ENCODE assay signal across 23 cellular contexts in genomic region chr12:52487211-52487610, GRCh38. TPM values are rescaled to one million over a fixed set of nuclear protein-coding genes. Genes with fewer than 3 reads are reported as not detected.
DNase-seq lines count a peak whose midpoint lies in the region; TF ChIP-seq lines count a peak whose summit lies in the region.
"Had no signal": no experiment of that assay in that cellular context is flagged by ENCODE, and none has a peak within 500 bp of the region (broad histone marks: within the 10 kb centered on the region; RNA-seq: fewer than 3 reads in every experiment).

No MANE protein-coding gene starts in this region.

- H2AFZ ChIP-seq in mammary epithelial cell (ENCODE audit: low read depth, low read length) = no peak overlapping the region
- H2AFZ ChIP-seq: GM23248 had no signal

- peaks cover 4% of the 10 kb centered on the region for H3K4me1 ChIP-seq in mammary epithelial cell (ENCODE audit: insufficient read depth, low read length)
- H3K4me1 ChIP-seq: A549; BE2C; BLaER1 treated with 17β-estradiol and CSF1 and Interleukin-3, amounts not matched to agents 10 nM and 100 nM had no signal

- no peaks in the 10 kb centered on the region for H3K9me3 ChIP-seq in mammary epithelial cell (replicated peaks; ENCODE audit: insufficient read depth, low read length)

- in situ Hi-C loops in mammary epithelial cell (cut with MboI; ENCODE audit: low sequenced_read_pairs in 2 of 2) = no loop called here

- H3K27me3 ChIP-seq in mammary epithelial cell (ENCODE audit: insufficient read depth, low read length) = no peaks in the 10 kb centered on the region
- H3K27me3 ChIP-seq: BLaER1 treated with 17β-estradiol and CSF1 and Interleukin-3, amounts not matched to agents 10 nM and 100 nM had no signal

- dilution Hi-C loops in mammary epithelial cell (cut with HindIII; ENCODE audit: low sequenced_read_pairs) = no loop called here

- CTCF ChIA-PET in RWPE1 (lab: Yijun Ruan, JAX) = interaction anchor here (0.6 to 1.1 kb wide), 2 partner anchors 9 to 40 kb away, joined by 3 to 5 read pairs; no protein-coding TSS in a partner anchor
- CTCF ChIA-PET in mammary epithelial cell (lab: Charles Lee; ENCODE audit: low non-redundant PET) = no interaction called here

- BruUV-seq in mammary epithelial cell (replicated peaks; lab: Mats Ljungman, UMichigan) = TSS peak; percentile 17

- intact Hi-C loops in mammary epithelial cell (cut with micrococcal nuclease) (no loop called here), lower leg skin (cut with DNase I; ENCODE audit: low total_unique reads) (no loop called here)

- H3K9ac ChIP-seq in mammary epithelial cell (ENCODE audit: insufficient read depth, low read length) = no peak overlapping the region
- H3K9ac ChIP-seq: BLaER1 treated with 17β-estradiol and CSF1 and Interleukin-3, amounts not matched to agents 10 nM and 100 nM; GM23248 had no signal

- WGBS in mammary epithelial cell (ENCODE audit: low coverage, missing lambda C conversion rate) = 86% methylated on average over 1 of the region's 1 CpG
- WGBS in lower leg skin, 2 donors = 52 to 100% methylated on average over 1 of the region's 1 CpG

- peak overlapping the region; percentile 69 for H3K27ac ChIP-seq in RWPE1
- H3K27ac ChIP-seq in mammary epithelial cell (ENCODE audit: insufficient read depth, low read depth, low read length) = no peak overlapping the region
- H3K27ac ChIP-seq in epithelial cell of prostate = peak overlapping the region; percentile 99
- H3K27ac ChIP-seq: A549; BLaER1 treated with 17β-estradiol and CSF1 and Interleukin-3, amounts not matched to agents 10 nM and 100 nM; GM23248 had no signal

- H3K79me2 ChIP-seq in mammary epithelial cell (ENCODE audit: insufficient read depth, low read length) = peaks cover 25% of the 10 kb centered on the region

- POLR2A ChIA-PET in RWPE1 (lab: Yijun Ruan, JAX; ENCODE audit: low non-redundant PET) = no interaction called here

- no peaks in the 10 kb centered on the region for H4K20me1 ChIP-seq in mammary epithelial cell (ENCODE audit: insufficient read depth, low read length)
- H4K20me1 ChIP-seq: BLaER1 treated with 17β-estradiol and CSF1 and Interleukin-3, amounts not matched to agents 10 nM and 100 nM had no signal

- H3K4me3 ChIP-seq in mammary epithelial cell (replicated peaks in 1 of 3; ENCODE audit: insufficient read depth in 1 of 3, low read depth in 2 of 3, low read length in 3 of 3) (no peak overlapping the region), lower leg skin (ENCODE audit: low read depth, poor library complexity, severe bottlenecking) (no peak overlapping the region)
- H3K4me3 ChIP-seq: A549; BLaER1 treated with 17β-estradiol and CSF1 and Interleukin-3, amounts not matched to agents 10 nM and 100 nM; GM12878; GM23248 had no signal

- DNase-seq in RWPE1 (ENCODE audit: low spot score) (no peak), mammary epithelial cell (no peak), epithelial cell of prostate (ENCODE audit: low read depth, low spot score) (peak; percentile 53), lower leg skin (ENCODE audit: low spot score in 2 of 2) (no peak), Ammon's horn (ENCODE audit: low spot score) (no peak), AG08396 (ENCODE audit: low spot score) (no peak)
- DNase-seq: 8988T; ACHN; BE2C; CD4-positive, alpha-beta T cell; CD8-positive, alpha-beta memory T cell; DMS 273 treated with DMSO at 0.1 percent for 48 hours; DMS79; EL; GDM1; GM23248; H7; HCEC 1CT had no signal

- H3K4me2 ChIP-seq in mammary epithelial cell (ENCODE audit: insufficient read depth, low read depth, low read length) = no peak overlapping the region
- H3K4me2 ChIP-seq: A549; BLaER1 treated with 17β-estradiol and CSF1 and Interleukin-3, amounts not matched to agents 10 nM and 100 nM had no signal

- TF ChIP-seq CTCF in RWPE1 (conservative IDR thresholded peaks at IDR 0.05; ENCODE audit: low read depth) (no peak), mammary epithelial cell (conservative IDR thresholded peaks at IDR 0.05 in 1 of 2, IDR thresholded peaks at IDR 0.05 in 1 of 2; ENCODE audit: extremely low read depth in 1 of 2, insufficient read depth in 1 of 2, low read depth in 1 of 2, low read length in 2 of 2) (no peak), lower leg skin (IDR thresholded peaks at IDR 0.05) (no peak)

- TF ChIP-seq POLR2A in lower leg skin (IDR thresholded peaks at IDR 0.05) = no peak

- peaks cover 33% of the 10 kb centered on the region for H3K36me3 ChIP-seq in mammary epithelial cell (ENCODE audit: insufficient read depth, low read length)
- H3K36me3 ChIP-seq: BE2C; BLaER1 treated with 17β-estradiol and CSF1 and Interleukin-3, amounts not matched to agents 10 nM and 100 nM had no signal

RNA-seq across cellular contexts. Expression of gene KRT6A, which starts 5.8 kb away (rescaled TPM):
- 1,000 to 10,000 TPM; 5,785 to 6,260 TPM for total RNA-seq in mammary epithelial cell
- 8,475 TPM for polyA plus RNA-seq in mammary epithelial cell
- 6,728 TPM for polyA minus RNA-seq in mammary epithelial cell
- total RNA-seq in lower leg skin = 100 to 1,000 TPM in 2 of 4 donors, 10 to 100 TPM in 2; 75.3 to 617 (median 182) TPM
- total RNA-seq: CD4-positive, alpha-beta T cell; CD8-positive, alpha-beta memory T cell; GM12878; GM23248; H1; H7 had no signal
- polyA plus RNA-seq: CD14-positive monocyte; CD8-positive, alpha-beta memory T cell; GM23248 had no signal

RNA-seq across cellular contexts. Expression of gene KRT6C, which starts 13.6 kb away (rescaled TPM):
- total RNA-seq in mammary epithelial cell (10 to 100 TPM; 16.6 to 29.5 TPM), lower leg skin (10 to 100 TPM in 1 of 4 donors, 1 to 10 TPM in 1, under 1 TPM in 1, not detected in 1; 0.13 to 11.0 (median 1.0) TPM)
- polyA plus RNA-seq in mammary epithelial cell = 23.6 TPM
- 1.8 TPM for polyA minus RNA-seq in mammary epithelial cell
- total RNA-seq: CD4-positive, alpha-beta T cell; CD8-positive, alpha-beta memory T cell; GM12878; GM23248; H1; H7 had no signal
- polyA plus RNA-seq: A549; CD14-positive monocyte; CD8-positive, alpha-beta memory T cell; GM12878; GM23248; H1 had no signal

RNA-seq across cellular contexts. Expression of gene KRT5, which starts 33.0 kb away (rescaled TPM):
- 1,000 to 10,000 TPM; 7,365 to 9,297 TPM for total RNA-seq in mammary epithelial cell
- polyA plus RNA-seq in mammary epithelial cell = 8,158 TPM
- 8,553 TPM for polyA minus RNA-seq in mammary epithelial cell
- total RNA-seq in lower leg skin = 1,000 to 10,000 TPM; 2,541 to 6,567 (median 4,278) TPM
- total RNA-seq: CD8-positive, alpha-beta memory T cell; GM12878; GM23248; H1; H7 had no signal
- polyA plus RNA-seq: CD14-positive monocyte; CD8-positive, alpha-beta memory T cell; GM23248 had no signal

RNA-seq across cellular contexts. Expression of gene KRT6B, which starts 35.3 kb away (rescaled TPM):
- total RNA-seq in mammary epithelial cell = 1,000 to 10,000 TPM; 1,675 to 3,751 TPM
- 2,534 TPM for polyA plus RNA-seq in mammary epithelial cell
- polyA minus RNA-seq in mammary epithelial cell = 2,595 TPM
- 100 to 1,000 TPM in 2 of 4 donors, 10 to 100 TPM in 2; 49.8 to 441 (median 157) TPM for total RNA-seq in lower leg skin
- total RNA-seq: CD4-positive, alpha-beta T cell; CD8-positive, alpha-beta memory T cell; GM12878; GM23248; H1; H7 had no signal
- polyA plus RNA-seq: A549; CD14-positive monocyte; CD8-positive, alpha-beta memory T cell; GM23248; H1 had no signal

RNA-seq across cellular contexts. Expression of gene KRT75, which starts 53.0 kb away (rescaled TPM):
- 10 to 100 TPM in 1 of 2 donors, 1 to 10 TPM in 1; 3.2 to 26.5 TPM for total RNA-seq in mammary epithelial cell
- polyA plus RNA-seq in mammary epithelial cell = 3.1 TPM
- polyA minus RNA-seq in mammary epithelial cell = 0.62 TPM
- 10 to 100 TPM in 1 of 4 donors, 1 to 10 TPM in 3; 1.6 to 31.9 (median 4.9) TPM for total RNA-seq in lower leg skin
- total RNA-seq: CD4-positive, alpha-beta T cell; CD8-positive, alpha-beta memory T cell; GM12878; GM23248; H1; H7 had no signal
- polyA plus RNA-seq: A549; CD14-positive monocyte; CD8-positive, alpha-beta memory T cell; GM12878; GM23248; H1 had no signal

Comparison
In these comparisons a context has a peak if more than half of its experiments do, and no peak if none do; other contexts are left out.
1. RNA of gene KRT6A, which starts 5.8 kb away (total RNA-seq): 5,785 to 6,260 TPM in mammary epithelial cell; 75.3 to 617 TPM in lower leg skin; every median in the first group is over 4 times any median in the second.